Comparison of ENCODE assay signal across 16 cellular contexts in the genomic region with DNA sequence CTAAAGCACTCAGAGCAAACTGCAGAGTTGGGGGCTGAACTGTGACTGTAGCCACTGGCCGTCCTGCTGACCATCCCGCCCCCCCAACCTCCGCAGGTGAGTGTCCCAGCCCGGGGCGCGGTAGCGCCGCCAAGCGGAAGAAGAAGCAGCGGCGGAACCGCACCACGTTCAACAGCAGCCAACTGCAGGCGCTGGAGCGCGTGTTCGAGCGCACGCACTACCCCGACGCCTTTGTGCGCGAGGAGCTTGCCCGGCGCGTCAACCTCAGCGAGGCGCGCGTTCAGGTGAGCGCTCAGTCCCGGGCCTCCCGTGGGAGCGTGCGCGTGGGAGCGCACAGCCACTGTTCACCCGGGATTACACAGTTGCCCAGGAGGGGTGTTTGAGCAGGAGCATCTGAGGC. TPM values are rescaled to one million over a fixed set of nuclear protein-coding genes. Genes with fewer than 3 reads are reported as not detected.
"Had no signal": no experiment of that assay in that cellular context is flagged by ENCODE, and none has a peak within 500 bp of the region (broad histone marks: within the 10 kb centered on the region; RNA-seq: fewer than 3 reads in every experiment).

No MANE protein-coding gene starts in this region.

- H3K4me3 ChIP-seq: colonic mucosa, gastroesophageal sphincter, heart left ventricle, sigmoid colon, upper lobe of left lung had no signal

- H3K9me3 ChIP-seq: colonic mucosa, gastroesophageal sphincter, heart left ventricle, neutrophil, sigmoid colon, testis, upper lobe of left lung had no signal

- H3K4me1 ChIP-seq: colonic mucosa, parathyroid adenoma, testis had no signal

- DNase-seq: activated CD4-positive, alpha-beta memory T cell treated with anti-CD3 and anti-CD28 coated beads for 36 hours; activated CD8-positive, alpha-beta memory T cell treated with anti-CD3 and anti-CD28 coated beads, Interleukin-2, amount 10 ng/mL, durations not matched to agents 7 days and 5 days; activated effector memory CD4-positive, alpha-beta T cell treated with Interleukin-2 at 50 U/mL for 16 hours; central memory CD4-positive, alpha-beta T cell; colonic mucosa; heart left ventricle; naive thymus-derived CD8-positive, alpha-beta T cell; sigmoid colon; stimulated activated CD4-positive, alpha-beta T cell treated with anti-CD3 and anti-CD28 coated beads, Interleukin-4, amount 100 ng/mL, for 24 hours; testis had no signal

- H3K36me3 ChIP-seq: colonic mucosa, gastroesophageal sphincter, heart left ventricle, neutrophil, sigmoid colon, upper lobe of left lung, WERI-Rb-1 had no signal

- FAIRE-seq: endometrium had no signal

- H3K27me3 ChIP-seq: colonic mucosa, gastroesophageal sphincter, heart left ventricle, sigmoid colon, testis, upper lobe of left lung had no signal

- H3K9ac ChIP-seq: parathyroid adenoma had no signal

RNA-seq across cellular contexts. Expression of gene PTGES, which starts 33.7 kb away (rescaled TPM):
- total RNA-seq: activated CD4-positive, alpha-beta memory T cell treated with anti-CD3 and anti-CD28 coated beads for 36 hours; activated CD8-positive, alpha-beta memory T cell treated with anti-CD3 and anti-CD28 coated beads, Interleukin-2, amount 10 ng/mL, durations not matched to agents 7 days and 5 days; naive thymus-derived CD8-positive, alpha-beta T cell had no signal

RNA-seq across cellular contexts. Expression of gene PRRX2, which starts 53.7 kb away (rescaled TPM):
- total RNA-seq: naive thymus-derived CD8-positive, alpha-beta T cell had no signal
